ENCODE assay signal across 17 cellular contexts in genomic region chr1:44694863-44695478, GRCh38. TPM values are rescaled to one million over a fixed set of nuclear protein-coding genes. Genes with fewer than 3 reads are reported as not detected.
DNase-seq lines count a peak whose midpoint lies in the region; ATAC-seq and TF ChIP-seq lines count a peak whose summit lies in the region.
"Had no signal": no experiment of that assay in that cellular context is flagged by ENCODE, and none has a peak within 500 bp of the region (broad histone marks: within the 10 kb centered on the region; RNA-seq: fewer than 3 reads in every experiment).

No MANE protein-coding gene starts in this region.

- H3K36me3 ChIP-seq in uterus (no peaks in the 10 kb centered on the region), psoas muscle (ENCODE audit: insufficient read depth in 1 of 2, low read depth in 1 of 2) (no peaks in the 10 kb centered on the region)

- H3K9me3 ChIP-seq in uterus (no peaks in the 10 kb centered on the region), psoas muscle (no peaks in the 10 kb centered on the region)

- DNase-seq in uterus (no peak), NCI-H2171 treated with DMSO at 0.1 percent for 48 hours (lab: John Stamatoyannopoulos, UW) (no peak), psoas muscle (no peak)
- DNase-seq: activated naive CD8-positive, alpha-beta T cell treated with anti-CD3 and anti-CD28 coated beads, Interleukin-2, amount 50 U/mL, for 24 hours; GDM1; NCI-H1436 treated with DMSO at 0.1 percent for 48 hours; T-cell had no signal

- H3K4me3 ChIP-seq in uterus (no peak overlapping the region), psoas muscle (no peak overlapping the region)

- ATAC-seq in GM18499 (IDR thresholded peaks at IDR 0.05; ENCODE audit: insufficient read depth, unreplicated experiment) = peak; percentile 59
- ATAC-seq in GM21367 (IDR thresholded peaks at IDR 0.05; ENCODE audit: unreplicated experiment) = peak; percentile 49
- ATAC-seq in HG02943 (IDR thresholded peaks at IDR 0.05; ENCODE audit: low read depth, unreplicated experiment) = peak; percentile 58
- ATAC-seq in esophagus mucosa = peak; percentile 46
- ATAC-seq in GM18873 (IDR thresholded peaks at IDR 0.05; ENCODE audit: low FRiP score, unreplicated experiment) = no peak
- no peak for ATAC-seq in psoas muscle
- ATAC-seq: activated naive CD8-positive, alpha-beta T cell treated with anti-CD3 and anti-CD28 coated beads, Interleukin-2, amount 50 U/mL, for 24 hours; T-cell had no signal

- no peak for TF ChIP-seq CTCF in uterus (IDR thresholded peaks at IDR 0.05)
- TF ChIP-seq CTCF in psoas muscle (IDR thresholded peaks at IDR 0.05) = no peak

- H3K27ac ChIP-seq in uterus (no peak overlapping the region), psoas muscle (no peak overlapping the region)
- H3K27ac ChIP-seq: C4-2B had no signal

- 92 to 95% (median 94%) methylated on average over 7 of the region's 7 CpGs for WGBS in psoas muscle, 3 donors

- H3K27me3 ChIP-seq in uterus (no peaks in the 10 kb centered on the region), psoas muscle (ENCODE audit: insufficient read depth in 3 of 3, low read length in 2 of 3) (no peaks in the 10 kb centered on the region)

- intact Hi-C loops in uterus (cut with DNase I; ENCODE audit: low total_unique reads) = no loop called here
- intact Hi-C loops in psoas muscle (cut with DNase I) = no loop called here

- no peaks in the 10 kb centered on the region for H3K4me1 ChIP-seq in uterus
- no peaks in the 10 kb centered on the region for H3K4me1 ChIP-seq in psoas muscle

- TF ChIP-seq POLR2A in uterus (IDR thresholded peaks at IDR 0.05) = no peak

RNA-seq across cellular contexts. Expression of gene ARMH1, which starts 20.5 kb away (rescaled TPM):
- total RNA-seq in esophagus mucosa = not detected
- 1 to 10 TPM in 3 of 4 donors, not detected in 1; 2.7 to 7.7 (median 5.2) TPM for total RNA-seq in uterus
- under 1 TPM in 3 of 4 donors, not detected in 1; 0.59 to 0.82 (median 0.64) TPM for total RNA-seq in psoas muscle
- under 1 TPM; 0.08 to 0.74 (median 0.26) TPM for polyA plus RNA-seq in psoas muscle

RNA-seq across cellular contexts. Expression of gene TMEM53, which starts 20.7 kb away (rescaled TPM):
- total RNA-seq in esophagus mucosa = 4.4 TPM
- total RNA-seq in uterus = 1 to 10 TPM in 3 of 4 donors, not detected in 1; 1.5 to 5.4 (median 3.8) TPM
- 1 to 10 TPM; 3.9 to 7.7 (median 6.3) TPM for total RNA-seq in psoas muscle
- 1 to 10 TPM; 2.4 to 6.2 (median 4.2) TPM for polyA plus RNA-seq in psoas muscle

RNA-seq across cellular contexts. Expression of gene RNU5D-1, which starts 36.0 kb away (rescaled TPM):
- not detected for total RNA-seq in esophagus mucosa
- total RNA-seq in uterus = not detected
- total RNA-seq in psoas muscle = not detected
- polyA plus RNA-seq in psoas muscle = not detected
- total RNA-seq: dermis microvascular lymphatic vessel endothelial cell, fibroblast of villous mesenchyme, kidney epithelial cell, neural crest cell had no signal

RNA-seq across cellular contexts. Expression of gene KIF2C, which starts 44.7 kb away (rescaled TPM):
- 15.2 TPM for total RNA-seq in esophagus mucosa
- total RNA-seq in uterus = 10 to 100 TPM in 1 of 4 donors, under 1 TPM in 1, not detected in 2; 0.64 to 15.1 TPM
- under 1 TPM; 0.26 to 0.97 (median 0.59) TPM for total RNA-seq in psoas muscle
- 1 to 10 TPM in 1 of 3 donors, under 1 TPM in 2; 0.23 to 1.2 (median 0.27) TPM for polyA plus RNA-seq in psoas muscle

Comparison
In these comparisons a context has a peak if more than half of its experiments do, and no peak if none do; other contexts are left out.
1. ATAC-seq: peak in GM18499 (single experiment), GM21367 (single experiment), HG02943 (single experiment) and esophagus mucosa (single experiment); none in GM18873 (single experiment) and psoas muscle (0 of 4).